In genomic region chr16:56848056-56848936, GRCh38 we compare ENCODE assay signal across 8 cellular contexts. TPM values are rescaled to one million over a fixed set of nuclear protein-coding genes. Genes with fewer than 3 reads are reported as not detected.
DNase-seq lines count a peak whose midpoint lies in the region; ATAC-seq and TF ChIP-seq lines count a peak whose summit lies in the region.

No MANE protein-coding gene starts in this region.

- POLR2A ChIA-PET in activated CD8-positive, alpha-beta T cell treated with anti-CD3 and anti-CD28 coated beads for 36 hours (lab: Charles Lee) = interaction anchor here (0.6 to 2.6 kb wide), 5 partner anchors 10 to 131 kb away, joined by 3 to 9 read pairs (median 6); no protein-coding TSS in a partner anchor
- POLR2A ChIA-PET in activated CD8-positive, alpha-beta T cell treated with anti-CD3 and anti-CD28 coated beads, Interleukin-2, amount 10 ng/mL, durations not matched to agents 7 days and 5 days (lab: Charles Lee) = no interaction called here

- no peaks in the 10 kb centered on the region for H3K27me3 Mint-ChIP-seq in activated CD8-positive, alpha-beta T cell treated with anti-CD3 and anti-CD28 coated beads for 36 hours
- no peaks in the 10 kb centered on the region for H3K27me3 Mint-ChIP-seq in activated CD8-positive, alpha-beta T cell treated with anti-CD3 and anti-CD28 coated beads, Interleukin-2, amount 10 ng/mL, durations not matched to agents 7 days and 5 days (ENCODE audit: low read depth)
- H3K27me3 Mint-ChIP-seq in type B pancreatic cell = no peaks in the 10 kb centered on the region

- peaks cover 10% of the 10 kb centered on the region for H3K36me3 Mint-ChIP-seq in activated CD8-positive, alpha-beta T cell treated with anti-CD3 and anti-CD28 coated beads for 36 hours (ENCODE audit: low read depth)
- peaks cover 33% of the 10 kb centered on the region for H3K36me3 Mint-ChIP-seq in activated CD8-positive, alpha-beta T cell treated with anti-CD3 and anti-CD28 coated beads, Interleukin-2, amount 10 ng/mL, durations not matched to agents 7 days and 5 days (ENCODE audit: low read depth)
- H3K36me3 Mint-ChIP-seq in type B pancreatic cell = peaks cover 16% of the 10 kb centered on the region

- no peaks in the 10 kb centered on the region for H3K9me3 Mint-ChIP-seq in activated CD8-positive, alpha-beta T cell treated with anti-CD3 and anti-CD28 coated beads for 36 hours
- H3K9me3 Mint-ChIP-seq in activated CD8-positive, alpha-beta T cell treated with anti-CD3 and anti-CD28 coated beads, Interleukin-2, amount 10 ng/mL, durations not matched to agents 7 days and 5 days (ENCODE audit: insufficient read depth) = peaks cover 3% of the 10 kb centered on the region
- H3K9me3 Mint-ChIP-seq in type B pancreatic cell = no peaks in the 10 kb centered on the region

- peak; percentile 29 for ATAC-seq in activated CD8-positive, alpha-beta T cell treated with anti-CD3 and anti-CD28 coated beads for 36 hours
- ATAC-seq in activated CD8-positive, alpha-beta T cell treated with anti-CD3 and anti-CD28 coated beads, Interleukin-2, amount 10 ng/mL, durations not matched to agents 7 days and 5 days = no peak
- ATAC-seq in HG03460 (IDR thresholded peaks at IDR 0.05; ENCODE audit: unreplicated experiment) = no peak

- H3K27ac Mint-ChIP-seq in activated CD8-positive, alpha-beta T cell treated with anti-CD3 and anti-CD28 coated beads for 36 hours = peak overlapping the region; percentile 59
- H3K27ac Mint-ChIP-seq in activated CD8-positive, alpha-beta T cell treated with anti-CD3 and anti-CD28 coated beads, Interleukin-2, amount 10 ng/mL, durations not matched to agents 7 days and 5 days = no peak overlapping the region
- peak overlapping the region; percentile 33 for H3K27ac Mint-ChIP-seq in type B pancreatic cell

- no peak for TF ChIP-seq CTCF in activated CD8-positive, alpha-beta T cell treated with anti-CD3 and anti-CD28 coated beads for 36 hours (IDR thresholded peaks at IDR 0.05)
- no peak for TF ChIP-seq CTCF in type B pancreatic cell (conservative IDR thresholded peaks at IDR 0.05)

- peak; percentile 25 for DNase-seq in activated CD8-positive, alpha-beta T cell treated with anti-CD3 and anti-CD28 coated beads for 36 hours
- no peak for DNase-seq in activated CD8-positive, alpha-beta T cell treated with anti-CD3 and anti-CD28 coated beads, Interleukin-2, amount 10 ng/mL, durations not matched to agents 7 days and 5 days
- DNase-seq in amniotic epithelial cell (ENCODE audit: low read depth) = peak; percentile 92
- DNase-seq in kidney tubule cell (ENCODE audit: low spot score) = peak; percentile 91
- no peak for DNase-seq in type B pancreatic cell (ENCODE audit: extremely low spot score, unreplicated experiment)
- no peak for DNase-seq in SKM-1 treated with dmso at 0.1 percent for 144 hours (lab: John Stamatoyannopoulos, UW; ENCODE audit: unreplicated experiment)
- DNase-seq in stimulated activated CD4-positive, alpha-beta T cell treated with anti-CD3 and anti-CD28 coated beads, Interleukin-12 subunit alpha, Interleukin-12 subunit beta, amount 100 ng/mL, for 4 hours = no peak

- no peak overlapping the region for H3K4me3 Mint-ChIP-seq in activated CD8-positive, alpha-beta T cell treated with anti-CD3 and anti-CD28 coated beads for 36 hours
- H3K4me3 Mint-ChIP-seq in activated CD8-positive, alpha-beta T cell treated with anti-CD3 and anti-CD28 coated beads, Interleukin-2, amount 10 ng/mL, durations not matched to agents 7 days and 5 days = no peak overlapping the region
- peak overlapping the region; percentile 30 for H3K4me3 Mint-ChIP-seq in type B pancreatic cell

- CTCF ChIA-PET in activated CD8-positive, alpha-beta T cell treated with anti-CD3 and anti-CD28 coated beads for 36 hours (lab: Charles Lee) = interaction anchor here (1.0 to 2.4 kb wide), 2 partner anchors 19 to 27 kb away, joined by 3 to 10 read pairs; no protein-coding TSS in a partner anchor
- CTCF ChIA-PET in activated CD8-positive, alpha-beta T cell treated with anti-CD3 and anti-CD28 coated beads, Interleukin-2, amount 10 ng/mL, durations not matched to agents 7 days and 5 days (lab: Charles Lee) = interaction anchor here (0.8 to 11.8 kb wide), 9 partner anchors 9 to 341 kb away, joined by 3 to 96 read pairs (median 3); partner anchors contain the start of gene SLC12A3

- peaks cover 26% of the 10 kb centered on the region for H3K4me1 Mint-ChIP-seq in activated CD8-positive, alpha-beta T cell treated with anti-CD3 and anti-CD28 coated beads for 36 hours (ENCODE audit: low read depth)
- H3K4me1 Mint-ChIP-seq in activated CD8-positive, alpha-beta T cell treated with anti-CD3 and anti-CD28 coated beads, Interleukin-2, amount 10 ng/mL, durations not matched to agents 7 days and 5 days (ENCODE audit: low read depth) = peaks cover 45% of the 10 kb centered on the region
- peaks cover 48% of the 10 kb centered on the region for H3K4me1 Mint-ChIP-seq in type B pancreatic cell (ENCODE audit: unreplicated experiment)

- intact Hi-C loops in activated CD8-positive, alpha-beta T cell treated with anti-CD3 and anti-CD28 coated beads for 36 hours (cut with micrococcal nuclease) = no loop called here

RNA-seq across cellular contexts. Expression of gene SLC12A3, which starts 16.7 kb away (rescaled TPM):
- total RNA-seq in activated CD8-positive, alpha-beta T cell treated with anti-CD3 and anti-CD28 coated beads for 36 hours = not detected
- total RNA-seq in activated CD8-positive, alpha-beta T cell treated with anti-CD3 and anti-CD28 coated beads, Interleukin-2, amount 10 ng/mL, durations not matched to agents 7 days and 5 days = not detected
- 0.31 and 4.2 TPM in 2 replicates for total RNA-seq in type B pancreatic cell (ENCODE audit: low replicate concordance)

Comparison
In these comparisons a context has a peak if more than half of its experiments do, and no peak if none do; other contexts are left out.
1. DNase-seq: peak in activated CD8-positive, alpha-beta T cell treated with anti-CD3 and anti-CD28 coated beads for 36 hours (single experiment), amniotic epithelial cell (single experiment) and kidney tubule cell (single experiment); none in activated CD8-positive, alpha-beta T cell treated with anti-CD3 and anti-CD28 coated beads, Interleukin-2, amount 10 ng/mL, durations not matched to agents 7 days and 5 days (single experiment), type B pancreatic cell (single experiment), SKM-1 treated with dmso at 0.1 percent for 144 hours (single experiment) and stimulated activated CD4-positive, alpha-beta T cell treated with anti-CD3 and anti-CD28 coated beads, Interleukin-12 subunit alpha, Interleukin-12 subunit beta, amount 100 ng/mL, for 4 hours (single experiment).